In genomic region chr12:57127101-57127709, GRCh38 we compare ENCODE assay signal across 8 cellular contexts. TPM values are rescaled to one million over a fixed set of nuclear protein-coding genes. Genes with fewer than 3 reads are reported as not detected.
A peak's percentile ranks its signal among the peaks of the same experiment; 100 is the strongest.
DNase-seq lines count a peak whose midpoint lies in the region; ATAC-seq, FAIRE-seq and TF ChIP-seq lines count a peak whose summit lies in the region.

No MANE protein-coding gene starts in this region.

- peak overlapping the region; percentile 95 for H3K4me2 ChIP-seq in endothelial cell of umbilical vein (ENCODE audit: insufficient read depth, low read length)

- no peaks in the 10 kb centered on the region for H4K20me1 ChIP-seq in endothelial cell of umbilical vein (replicated peaks; ENCODE audit: control insufficient read depth, extremely low read depth, insufficient read depth, low read length)

- no peak for ATAC-seq in GM21529 (IDR thresholded peaks at IDR 0.05; ENCODE audit: unreplicated experiment)

- intact Hi-C loops in endothelial cell of umbilical vein (cut with micrococcal nuclease): loop anchor here (5.0 kb wide), 1 partner anchor 115 kb away; no protein-coding TSS in a partner anchor

- dilution Hi-C loops in endothelial cell of umbilical vein (cut with MboI; ENCODE audit: extremely low pct_ligation_motif_present, low sequenced_read_pairs): no loop called here

- peak overlapping the region; percentile 90 for H3K27ac Mint-ChIP-seq in type B pancreatic cell

- H3K36me3 ChIP-seq in endothelial cell of umbilical vein (ENCODE audit: control insufficient read depth in 2 of 2, extremely low read depth in 1 of 2, insufficient read depth in 2 of 2, low read length in 2 of 2) (no peaks in the 10 kb centered on the region), muscle layer of colon (ENCODE audit: insufficient read depth, low read length) (peaks cover 6% of the 10 kb centered on the region)

- no peaks in the 10 kb centered on the region for H3K36me3 Mint-ChIP-seq in type B pancreatic cell

- H3K27me3 ChIP-seq in endothelial cell of umbilical vein (ENCODE audit: control insufficient read depth in 2 of 2, insufficient read depth in 2 of 2, low read length in 2 of 2) (peaks cover 40 to 58% of the 10 kb centered on the region in 2 experiments), muscle layer of colon (ENCODE audit: control insufficient read depth in 1 of 2, insufficient read depth in 2 of 2, low read length in 2 of 2) (no peaks in the 10 kb centered on the region)

- H3K4me3 ChIP-seq in endothelial cell of umbilical vein (replicated peaks in 1 of 3; ENCODE audit: insufficient read depth in 1 of 3, low read depth in 1 of 3, low read length in 3 of 3) (peak overlapping the region; percentile 34 to 86 (median 68)), muscle layer of colon (ENCODE audit: low read depth in 1 of 2, low read length in 2 of 2) (peak overlapping the region; percentile 69 to 84)

- no peak for TF ChIP-seq POLR2A in endothelial cell of umbilical vein (IDR thresholded peaks at IDR 0.05; ENCODE audit: low read depth, low read length)

- TSS peak; percentile 43 for BruUV-seq in endothelial cell of umbilical vein (replicated peaks; lab: Mats Ljungman, UMichigan)

- H3K4me1 Mint-ChIP-seq in type B pancreatic cell (ENCODE audit: unreplicated experiment): peaks cover 43% of the 10 kb centered on the region

- no peak for FAIRE-seq in endothelial cell of umbilical vein (lab: Jason Lieb, UNC)

- no peaks in the 10 kb centered on the region for H3K9me3 Mint-ChIP-seq in type B pancreatic cell

- H3K27ac ChIP-seq in endothelial cell of umbilical vein (ENCODE audit: insufficient read depth, low read depth, low read length): no peak overlapping the region
- peak overlapping the region; percentile 98 for H3K27ac ChIP-seq in muscle layer of colon (ENCODE audit: low read depth, low read length)

- H2AFZ ChIP-seq in endothelial cell of umbilical vein (ENCODE audit: low read depth, low read length): peak overlapping the region; percentile 82

- peak overlapping the region; percentile 92 for H3K4me3 Mint-ChIP-seq in type B pancreatic cell

- DNase-seq in NCI-H2227 (lab: John Stamatoyannopoulos, UW; ENCODE audit: unreplicated experiment): peak; percentile 27
- no peak for DNase-seq in NCI-H2227 treated with DMSO at 0.1 percent for 48 hours (lab: John Stamatoyannopoulos, UW)
- DNase-seq in NCI-H2196 (lab: John Stamatoyannopoulos, UW; ENCODE audit: unreplicated experiment): peak; percentile 45
- peak; percentile 43 to 62 for DNase-seq in activated CD4-positive, alpha-beta T cell treated with anti-CD3 and anti-CD28 coated beads, Interleukin-2, amount 50 U/mL, for 48 hours
- no peak for DNase-seq in endothelial cell of umbilical vein (ENCODE audit: low read depth, low spot score)
- no peak for DNase-seq in type B pancreatic cell (ENCODE audit: extremely low spot score, unreplicated experiment)

- CTCF ChIA-PET in endothelial cell of umbilical vein (lab: Charles Lee): interaction anchor here (0.7 to 18.0 kb wide), 14 partner anchors 15 to 146 kb away, joined by 3 to 429 read pairs (median 4); partner anchors contain the start of genes SHMT2 and STAT6

- H3K27me3 Mint-ChIP-seq in type B pancreatic cell: no peaks in the 10 kb centered on the region

- no peaks in the 10 kb centered on the region for H3K9me1 ChIP-seq in endothelial cell of umbilical vein (replicated peaks; ENCODE audit: control insufficient read depth, extremely low read depth, insufficient read depth, low read length)

- POLR2A ChIA-PET in endothelial cell of umbilical vein (lab: Charles Lee): interaction anchor here (1.2 kb wide), 1 partner anchor 402 kb away, joined by 3 read pairs; the partner anchor contains the start of gene NACA

- H3K79me2 ChIP-seq in endothelial cell of umbilical vein (ENCODE audit: control insufficient read depth, insufficient read depth, low read length): no peaks in the 10 kb centered on the region

- TF ChIP-seq CTCF in endothelial cell of umbilical vein (IDR thresholded peaks at IDR 0.05; ENCODE audit: extremely low read depth in 1 of 2, insufficient read depth in 1 of 2, low read depth in 1 of 2, low read length in 2 of 2): peak in 1 of 2 donors; percentile 16
- peak; percentile 47 for TF ChIP-seq CTCF in type B pancreatic cell (conservative IDR thresholded peaks at IDR 0.05)

- no peaks in the 10 kb centered on the region for H3K9me3 ChIP-seq in endothelial cell of umbilical vein (replicated peaks; ENCODE audit: control insufficient read depth, insufficient read depth, low read length)
- no peaks in the 10 kb centered on the region for H3K9me3 ChIP-seq in muscle layer of colon (ENCODE audit: low read length)

- H3K4me1 ChIP-seq in endothelial cell of umbilical vein (ENCODE audit: control insufficient read depth, extremely low read depth, insufficient read depth, low read length) (peaks cover 4% of the 10 kb centered on the region), muscle layer of colon (ENCODE audit: insufficient read depth, low read length) (peaks cover 35% of the 10 kb centered on the region)

- no peak overlapping the region for H3K9ac ChIP-seq in endothelial cell of umbilical vein (replicated peaks; ENCODE audit: extremely low read depth, insufficient read depth, low read length)
- H3K9ac ChIP-seq in muscle layer of colon (ENCODE audit: low read length): peak overlapping the region; percentile 82

TF ChIP-seq in endothelial cell of umbilical vein, 7 proteins besides CTCF, POLR2A, EP300 and RAD21:
- TF ChIP-seq EZH2 (IDR thresholded peaks at IDR 0.05; ENCODE audit: borderline replicate concordance, low read depth, low read length, severe bottlenecking) (peak; percentile 45), POLR2AphosphoS5 (IDR thresholded peaks at IDR 0.05; ENCODE audit: insufficient read depth, low read depth, low read length) (no peak), JUN (IDR thresholded peaks at IDR 0.05; ENCODE audit: borderline replicate concordance, insufficient read depth, insufficient read length, low read depth) (no peak), FOS (IDR thresholded peaks at IDR 0.05; ENCODE audit: borderline replicate concordance, insufficient read depth, low read length) (no peak)
TF ChIP-seq in endothelial cell of umbilical vein: peak in this region for 1.

RNA-seq across cellular contexts. Expression of gene LRP1, which starts 1.1 kb away (rescaled TPM):
- total RNA-seq in endothelial cell of umbilical vein (3.8 and 4.6 TPM in 2 replicates), type B pancreatic cell (ENCODE audit: low replicate concordance) (96.4 and 138 TPM in 2 replicates)
- polyA plus RNA-seq in endothelial cell of umbilical vein: 1.5 and 1.6 TPM in 2 replicates
- 1.5 and 2.4 TPM in 2 replicates for polyA plus RNA-seq in endothelial cell of umbilical vein (2011; cell fraction: cytosol; rRNA removed)
- 2.3 and 3.1 TPM in 2 replicates for polyA plus RNA-seq in endothelial cell of umbilical vein (2011; cell fraction: nucleus; rRNA removed)
- polyA plus RNA-seq in endothelial cell of umbilical vein (2012): 2.7 and 9.0 TPM in 2 replicates
- polyA minus RNA-seq in endothelial cell of umbilical vein: 7.8 and 9.3 TPM in 2 replicates
- polyA minus RNA-seq in endothelial cell of umbilical vein (2011; cell fraction: cytosol; rRNA and poly(A)+ RNA removed): 3.2 TPM
- 4.3 and 5.0 TPM in 2 replicates for polyA minus RNA-seq in endothelial cell of umbilical vein (2011; cell fraction: nucleus; rRNA and poly(A)+ RNA removed)

RNA-seq across cellular contexts. Expression of gene STAT6, which starts 16.0 kb away (rescaled TPM):
- total RNA-seq in endothelial cell of umbilical vein (101 and 136 TPM in 2 replicates), type B pancreatic cell (ENCODE audit: low replicate concordance) (83.4 and 167 TPM in 2 replicates)
- 147 and 164 TPM in 2 replicates for polyA plus RNA-seq in endothelial cell of umbilical vein
- polyA plus RNA-seq in endothelial cell of umbilical vein (2011; cell fraction: cytosol; rRNA removed): 90.9 and 106 TPM in 2 replicates
- 343 and 418 TPM in 2 replicates for polyA plus RNA-seq in endothelial cell of umbilical vein (2011; cell fraction: nucleus; rRNA removed)
- polyA plus RNA-seq in endothelial cell of umbilical vein (2012): 112 and 122 TPM in 2 replicates
- polyA minus RNA-seq in endothelial cell of umbilical vein: 126 and 150 TPM in 2 replicates
- polyA minus RNA-seq in endothelial cell of umbilical vein (2011; cell fraction: cytosol; rRNA and poly(A)+ RNA removed): 47.6 TPM
- 64.2 and 65.2 TPM in 2 replicates for polyA minus RNA-seq in endothelial cell of umbilical vein (2011; cell fraction: nucleus; rRNA and poly(A)+ RNA removed)

RNA-seq across cellular contexts. Expression of gene LRP1-AS, which starts 20.2 kb away (rescaled TPM):
- not detected in 2 replicates for total RNA-seq in endothelial cell of umbilical vein
- not detected in 2 replicates for polyA plus RNA-seq in endothelial cell of umbilical vein
- not detected in 2 replicates for polyA plus RNA-seq in endothelial cell of umbilical vein (2011; cell fraction: cytosol; rRNA removed)
- polyA plus RNA-seq in endothelial cell of umbilical vein (2011; cell fraction: nucleus; rRNA removed): not detected in 2 replicates
- polyA plus RNA-seq in endothelial cell of umbilical vein (2012): not detected in 2 replicates
- not detected in 2 replicates for polyA minus RNA-seq in endothelial cell of umbilical vein
- polyA minus RNA-seq in endothelial cell of umbilical vein (2011; cell fraction: cytosol; rRNA and poly(A)+ RNA removed): not detected
- polyA minus RNA-seq in endothelial cell of umbilical vein (2011; cell fraction: nucleus; rRNA and poly(A)+ RNA removed): not detected in 2 replicates
- not detected in 2 replicates for total RNA-seq in type B pancreatic cell (ENCODE audit: low replicate concordance)

RNA-seq across cellular contexts. Expression of gene NAB2, which starts 38.3 kb away (rescaled TPM):
- total RNA-seq in endothelial cell of umbilical vein: 13.4 and 15.9 TPM in 2 replicates
- polyA plus RNA-seq in endothelial cell of umbilical vein: 14.6 and 19.5 TPM in 2 replicates
- polyA plus RNA-seq in endothelial cell of umbilical vein (2011; cell fraction: cytosol; rRNA removed): 9.2 and 11.3 TPM in 2 replicates
- polyA plus RNA-seq in endothelial cell of umbilical vein (2011; cell fraction: nucleus; rRNA removed): 11.9 and 14.2 TPM in 2 replicates
- 6.5 and 11.1 TPM in 2 replicates for polyA plus RNA-seq in endothelial cell of umbilical vein (2012)
- polyA minus RNA-seq in endothelial cell of umbilical vein: 20.5 and 21.2 TPM in 2 replicates
- 10.1 TPM for polyA minus RNA-seq in endothelial cell of umbilical vein (2011; cell fraction: cytosol; rRNA and poly(A)+ RNA removed)
- polyA minus RNA-seq in endothelial cell of umbilical vein (2011; cell fraction: nucleus; rRNA and poly(A)+ RNA removed): 4.5 and 6.8 TPM in 2 replicates
- 48.3 and 49.7 TPM in 2 replicates for total RNA-seq in type B pancreatic cell (ENCODE audit: low replicate concordance)

RNA-seq across cellular contexts. Expression of gene NEMP1, which starts 48.6 kb away (rescaled TPM):
- total RNA-seq in endothelial cell of umbilical vein (21.5 and 27.7 TPM in 2 replicates), type B pancreatic cell (ENCODE audit: low replicate concordance) (17.4 and 32.0 TPM in 2 replicates)
- 9.0 and 10.8 TPM in 2 replicates for polyA plus RNA-seq in endothelial cell of umbilical vein
- 6.7 TPM in 2 replicates for polyA plus RNA-seq in endothelial cell of umbilical vein (2011; cell fraction: cytosol; rRNA removed)
- polyA plus RNA-seq in endothelial cell of umbilical vein (2011; cell fraction: nucleus; rRNA removed): 32.5 and 40.5 TPM in 2 replicates
- 7.4 and 11.7 TPM in 2 replicates for polyA plus RNA-seq in endothelial cell of umbilical vein (2012)
- polyA minus RNA-seq in endothelial cell of umbilical vein: 19.8 and 21.7 TPM in 2 replicates
- 18.2 TPM for polyA minus RNA-seq in endothelial cell of umbilical vein (2011; cell fraction: cytosol; rRNA and poly(A)+ RNA removed)
- polyA minus RNA-seq in endothelial cell of umbilical vein (2011; cell fraction: nucleus; rRNA and poly(A)+ RNA removed): 9.5 and 17.7 TPM in 2 replicates

Comparison
In these comparisons a context has a peak if more than half of its experiments do, and no peak if none do; other contexts are left out.
1. DNase-seq: peak in NCI-H2227 (single experiment), NCI-H2196 (single experiment) and activated CD4-positive, alpha-beta T cell treated with anti-CD3 and anti-CD28 coated beads, Interleukin-2, amount 50 U/mL, for 48 hours (2 of 2); none in NCI-H2227 treated with DMSO at 0.1 percent for 48 hours (single experiment), endothelial cell of umbilical vein (single experiment) and type B pancreatic cell (single experiment).
2. RNA of gene LRP1, which starts 1.1 kb away (total RNA-seq): 96.4 to 138 TPM in type B pancreatic cell; 3.8 to 4.6 TPM in endothelial cell of umbilical vein; every median in the first group is over 10 times any median in the second.